In the genomic region with DNA sequence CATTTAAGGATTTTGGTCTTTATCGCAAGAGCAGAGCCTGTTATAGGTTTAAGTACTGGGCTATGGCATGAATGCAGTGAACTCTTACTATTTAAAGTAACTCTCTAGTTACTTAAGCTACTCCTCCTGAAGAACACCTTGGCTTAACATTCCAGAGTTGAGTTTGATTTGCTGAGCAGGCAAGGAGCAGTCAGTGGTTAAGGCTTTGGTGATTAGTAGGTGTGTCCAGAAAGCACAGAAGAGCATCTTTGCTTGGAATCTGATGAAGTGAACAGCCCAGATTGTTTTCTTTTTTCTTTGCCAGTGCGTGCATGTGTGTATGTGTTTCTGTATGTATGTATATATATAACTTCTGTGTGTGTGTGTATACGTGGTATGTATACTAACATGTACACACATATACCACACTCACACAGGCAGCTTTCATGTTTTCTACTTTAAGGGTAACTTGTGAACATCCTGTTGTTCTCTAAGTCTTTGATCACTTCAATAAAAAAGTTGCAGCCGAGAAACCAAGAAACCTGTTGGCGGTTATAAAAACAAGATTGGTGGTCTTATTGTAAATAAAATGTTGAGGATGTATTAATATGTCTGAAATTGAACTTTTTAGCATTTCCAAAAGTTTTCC, we compare ENCODE assay signal across 25 cellular contexts. TPM values are rescaled to one million over a fixed set of nuclear protein-coding genes. Genes with fewer than 3 reads are reported as not detected.
A peak's percentile ranks its signal among the peaks of the same experiment; 100 is the strongest.
DNase-seq lines count a peak whose midpoint lies in the region; ATAC-seq, FAIRE-seq and TF ChIP-seq lines count a peak whose summit lies in the region.
"Had no signal": no experiment of that assay in that cellular context is flagged by ENCODE, and none has a peak within 500 bp of the region (broad histone marks: within the 10 kb centered on the region; RNA-seq: fewer than 3 reads in every experiment).

No MANE protein-coding gene starts in this region.

- H3K4me3 Mint-ChIP-seq in activated CD4-positive, alpha-beta T cell treated with anti-CD3 and anti-CD28 coated beads, Interleukin-2, amount 10 ng/mL, durations not matched to agents 7 days and 5 days, result no peak overlapping the region
- H3K4me3 Mint-ChIP-seq: nephron; stimulated activated naive CD8-positive, alpha-beta T cell treated with anti-CD3 and anti-CD28 coated beads, Interleukin-15, Interleukin-2, amounts not matched to agents 100 ng/mL and 50 ng/mL, for 24 hours had no signal

- H4K8ac ChIP-seq in IMR-90 (ENCODE audit: low read depth in 2 of 2, low read length in 2 of 2), result no peak overlapping the region

- H2AFZ ChIP-seq in IMR-90 (replicated peaks; ENCODE audit: low read length, poor library complexity), result no peak overlapping the region

- H3K4me3 ChIP-seq in IMR-90 (ENCODE audit: insufficient read depth, low read depth, low read length), result no peak overlapping the region
- no peak overlapping the region for H3K4me3 ChIP-seq in psoas muscle
- H3K4me3 ChIP-seq in right atrium auricular region, result no peak overlapping the region
- H3K4me3 ChIP-seq: esophagus muscularis mucosa, gastroesophageal sphincter, tibial nerve had no signal

- H3K27ac ChIP-seq in IMR-90 (ENCODE audit: insufficient read depth, low read length), result no peak overlapping the region
- peak overlapping the region; percentile 71 for H3K27ac ChIP-seq in psoas muscle
- H3K27ac ChIP-seq in right atrium auricular region, result no peak overlapping the region
- H3K27ac ChIP-seq: esophagus muscularis mucosa, gastroesophageal sphincter, tibial nerve had no signal

- TF ChIP-seq POLR2A in IMR-90 (IDR thresholded peaks at IDR 0.05; ENCODE audit: low read depth, low read length) (no peak), H54 (IDR thresholded peaks at IDR 0.05; ENCODE audit: low read depth, low read length) (no peak)

- peaks cover 29% of the 10 kb centered on the region; the same call in 1 of the 2 replicates for H4K20me1 ChIP-seq in IMR-90 (ENCODE audit: insufficient read depth, low read length)

- H3K9me3 ChIP-seq in IMR-90 (ENCODE audit: control insufficient read depth, insufficient read depth, low read length) (no peaks in the 10 kb centered on the region), psoas muscle (no peaks in the 10 kb centered on the region), right atrium auricular region (no peaks in the 10 kb centered on the region)
- H3K9me3 ChIP-seq: BE2C, esophagus muscularis mucosa, gastroesophageal sphincter, SK-N-SH, tibial nerve had no signal

- dilution Hi-C loops in IMR-90 (cut with HindIII; ENCODE audit: low sequenced_read_pairs, unreplicated experiment), result no loop called here

- peaks cover 12% of the 10 kb centered on the region; the same call in 1 of the 2 replicates for H3K9me1 ChIP-seq in IMR-90 (ENCODE audit: insufficient read depth, low read length)

- DNase-seq in activated CD4-positive, alpha-beta T cell treated with anti-CD3 and anti-CD28 coated beads, Interleukin-2, amount 10 ng/mL, durations not matched to agents 7 days and 5 days, result peak; percentile 41
- no peak for DNase-seq in activated CD4-positive, alpha-beta T cell treated with anti-CD3 and anti-CD28 coated beads for 48 hours
- no peak for DNase-seq in IMR-90
- peak; percentile 23 for DNase-seq in central memory CD4-positive, alpha-beta T cell
- DNase-seq in psoas muscle, result no peak
- DNase-seq in H54 (ENCODE audit: insufficient read length, low spot score), result no peak
- DNase-seq in SIG-M5 treated with dmso at 0.1 percent for 504 hours (lab: John Stamatoyannopoulos, UW; ENCODE audit: unreplicated experiment), result no peak
- DNase-seq in right atrium auricular region (ENCODE audit: low spot score), result no peak
- DNase-seq: activated gamma-delta T cell treated with Interleukin-2 at 50 U/mL for 16 hours; BE2C; effector memory CD4-positive, alpha-beta T cell; EL; kidney glomerular epithelial cell; NCI-H510A; posterior cingulate gyrus; RPMI8226; SK-N-SH; stimulated activated CD4-positive, alpha-beta T cell treated with anti-CD3 and anti-CD28 coated beads, Interleukin-2, amount 100 ng/mL, for 24 hours had no signal

- H2AK5ac ChIP-seq in IMR-90 (ENCODE audit: low read depth, low read length), result no peak overlapping the region

- no peak overlapping the region for H2BK120ac ChIP-seq in IMR-90 (ENCODE audit: low read depth, low read length)

- H3K4me1 ChIP-seq in IMR-90 (ENCODE audit: control insufficient read depth, insufficient read depth, low read length) (peaks cover 3% of the 10 kb centered on the region), psoas muscle (peaks cover 30% of the 10 kb centered on the region), right atrium auricular region (peaks cover 0 to 17% of the 10 kb centered on the region in 2 donors)

- no peak for TF ChIP-seq RAD21 in IMR-90 (IDR thresholded peaks at IDR 0.05; ENCODE audit: low read length)

- peaks cover 22% of the 10 kb centered on the region for H3K36me3 Mint-ChIP-seq in activated CD4-positive, alpha-beta T cell treated with anti-CD3 and anti-CD28 coated beads, Interleukin-2, amount 10 ng/mL, durations not matched to agents 7 days and 5 days (ENCODE audit: low read depth)

- peak overlapping the region; percentile 64 for H3K27ac Mint-ChIP-seq in activated CD4-positive, alpha-beta T cell treated with anti-CD3 and anti-CD28 coated beads, Interleukin-2, amount 10 ng/mL, durations not matched to agents 7 days and 5 days
- H3K27ac Mint-ChIP-seq: stimulated activated naive CD8-positive, alpha-beta T cell treated with anti-CD3 and anti-CD28 coated beads, Interleukin-15, Interleukin-2, amounts not matched to agents 100 ng/mL and 50 ng/mL, for 24 hours had no signal

- no peak overlapping the region for H3K4ac ChIP-seq in IMR-90 (ENCODE audit: low read depth, low read length)

- H2AK9ac ChIP-seq in IMR-90 (replicated peaks; ENCODE audit: low read depth, low read length, poor library complexity), result no peak overlapping the region

- no peak overlapping the region for H4K5ac ChIP-seq in IMR-90 (ENCODE audit: low read depth, low read length)

- FAIRE-seq in H54 (lab: Jason Lieb, UNC), result no peak
- FAIRE-seq: astrocyte had no signal

- no peak overlapping the region for H2BK5ac ChIP-seq in IMR-90 (ENCODE audit: low read depth, low read length, poor library complexity, severe bottlenecking)

- no peak overlapping the region for H3K4me2 ChIP-seq in IMR-90 (ENCODE audit: low read depth, low read length)
- H3K4me2 ChIP-seq: SK-N-SH had no signal

- no peak overlapping the region for H3K9ac ChIP-seq in IMR-90 (ENCODE audit: low read depth, low read length)
- H3K9ac ChIP-seq: SK-N-SH had no signal

- H3K27me3 Mint-ChIP-seq in activated CD4-positive, alpha-beta T cell treated with anti-CD3 and anti-CD28 coated beads, Interleukin-2, amount 10 ng/mL, durations not matched to agents 7 days and 5 days, result no peaks in the 10 kb centered on the region
- H3K27me3 Mint-ChIP-seq: stimulated activated naive CD8-positive, alpha-beta T cell treated with anti-CD3 and anti-CD28 coated beads, Interleukin-15, Interleukin-2, amounts not matched to agents 100 ng/mL and 50 ng/mL, for 24 hours had no signal

- intact Hi-C loops in IMR-90 (cut with micrococcal nuclease) (no loop called here), psoas muscle (cut with DNase I) (no loop called here)

- no peak overlapping the region for H2BK15ac ChIP-seq in IMR-90 (ENCODE audit: low read depth, low read length)

- POLR2A ChIA-PET in activated CD4-positive, alpha-beta T cell treated with anti-CD3 and anti-CD28 coated beads, Interleukin-2, amount 10 ng/mL, durations not matched to agents 7 days and 5 days (lab: Charles Lee), result no interaction called here
- POLR2A ChIA-PET in IMR-90 (lab: Charles Lee; ENCODE audit: unreplicated experiment), result no interaction called here

- no TSS peak for BruUV-seq in IMR-90 (replicated peaks; lab: Mats Ljungman, UMichigan)

- peaks cover 2% of the 10 kb centered on the region for H3K9me3 Mint-ChIP-seq in activated CD4-positive, alpha-beta T cell treated with anti-CD3 and anti-CD28 coated beads, Interleukin-2, amount 10 ng/mL, durations not matched to agents 7 days and 5 days
- H3K9me3 Mint-ChIP-seq: nephron; stimulated activated naive CD8-positive, alpha-beta T cell treated with anti-CD3 and anti-CD28 coated beads, Interleukin-15, Interleukin-2, amounts not matched to agents 100 ng/mL and 50 ng/mL, for 24 hours had no signal

- TF ChIP-seq CTCF in IMR-90 (conservative IDR thresholded peaks at IDR 0.05; ENCODE audit: low read depth, low read length) (no peak), psoas muscle (IDR thresholded peaks at IDR 0.05) (no peak), right atrium auricular region (IDR thresholded peaks at IDR 0.05) (no peak)

- H3K27me3 ChIP-seq in IMR-90 (ENCODE audit: control insufficient read depth, insufficient read depth, low read length) (no peaks in the 10 kb centered on the region), psoas muscle (ENCODE audit: insufficient read depth in 3 of 3, low read length in 2 of 3) (no peaks in the 10 kb centered on the region), right atrium auricular region (no peaks in the 10 kb centered on the region)
- H3K27me3 ChIP-seq: BE2C, esophagus muscularis mucosa, gastroesophageal sphincter, tibial nerve had no signal

- WGBS in IMR-90 (ENCODE audit: extremely low coverage in 2 of 2, insufficient read length in 1 of 2), 2 experiments, result no CpG with 5 or more reads among the region's 5 CpGs
- WGBS in psoas muscle, 3 donors, result 82 to 93% (median 85%) methylated on average over 5 of the region's 5 CpGs

- peaks cover 36 to 61% of the 10 kb centered on the region in 2 experiments for H3K79me1 ChIP-seq in IMR-90 (ENCODE audit: low read depth in 1 of 2, low read length in 2 of 2)

- H2BK20ac ChIP-seq in IMR-90 (ENCODE audit: low read depth, low read length), result no peak overlapping the region

- H3K56ac ChIP-seq in IMR-90 (ENCODE audit: extremely low read depth, insufficient read depth, low read length), result no peak overlapping the region

- no peak overlapping the region for H3K18ac ChIP-seq in IMR-90 (ENCODE audit: low read depth, low read length)

- 0 out of 2 replicates have a peak overlapping the region, but pooled peaks have one; percentile 3 for H3K14ac ChIP-seq in IMR-90 (replicated peaks; ENCODE audit: low read depth, low read length)

- in situ Hi-C loops in IMR-90 (cut with MboI; ENCODE audit: low sequenced_read_pairs), result no loop called here

- peaks cover 31% of the 10 kb centered on the region for H3K4me1 Mint-ChIP-seq in activated CD4-positive, alpha-beta T cell treated with anti-CD3 and anti-CD28 coated beads, Interleukin-2, amount 10 ng/mL, durations not matched to agents 7 days and 5 days

- ATAC-seq in IMR-90 (ENCODE audit: low read depth) (no peak), psoas muscle (no peak)
- ATAC-seq: activated CD4-positive, CD25-positive, alpha-beta regulatory T cell treated with anti-CD3 and anti-CD28 coated beads, Interleukin-2, amount 50 U/mL, for 24 hours had no signal

- H3K23ac ChIP-seq in IMR-90 (ENCODE audit: low read depth, low read length), result no peak overlapping the region

- CTCF ChIA-PET in activated CD4-positive, alpha-beta T cell treated with anti-CD3 and anti-CD28 coated beads, Interleukin-2, amount 10 ng/mL, durations not matched to agents 7 days and 5 days (lab: Charles Lee), result no interaction called here
- CTCF ChIA-PET in IMR-90 (lab: Yijun Ruan, JAX), result no interaction called here

- H4K91ac ChIP-seq in IMR-90 (ENCODE audit: insufficient read depth, low read depth, low read length), result no peak overlapping the region

- no peaks in the 10 kb centered on the region for H3K36me3 ChIP-seq in IMR-90 (ENCODE audit: control insufficient read depth, insufficient read depth, low read length)
- H3K36me3 ChIP-seq in psoas muscle (ENCODE audit: insufficient read depth in 1 of 2, low read depth in 1 of 2), result no peaks in the 10 kb centered on the region
- no peaks in the 10 kb centered on the region for H3K36me3 ChIP-seq in right atrium auricular region
- H3K36me3 ChIP-seq: BE2C, esophagus muscularis mucosa, gastroesophageal sphincter, tibial nerve had no signal

RNA-seq across cellular contexts. Expression of a gene that starts 56.2 kb away (rescaled TPM):
- total RNA-seq in activated CD4-positive, alpha-beta T cell treated with anti-CD3 and anti-CD28 coated beads, Interleukin-2, amount 10 ng/mL, durations not matched to agents 7 days and 5 days, result 10 to 100 TPM; 35.0 to 36.3 TPM
- 30.6 and 51.9 TPM in 2 replicates for total RNA-seq in IMR-90 (2012; rRNA removed)
- 7.3 and 8.1 TPM in 2 replicates for polyA plus RNA-seq in IMR-90 (2012; rRNA removed)
- polyA plus RNA-seq in IMR-90 (2012; cell fraction: cytosol; rRNA removed), result 1.8 and 3.7 TPM in 2 replicates
- polyA plus RNA-seq in IMR-90 (2012; cell fraction: nucleus; rRNA removed; ENCODE audit: low replicate concordance), result 5.3 and 6.1 TPM in 2 replicates
- 100 to 1,000 TPM in 1 of 4 donors, 10 to 100 TPM in 3; 63.2 to 103 (median 78.3) TPM for total RNA-seq in psoas muscle
- 10 to 100 TPM in 1 of 3 donors, 1 to 10 TPM in 2; 2.2 to 23.2 (median 3.7) TPM for polyA plus RNA-seq in psoas muscle
- 100 to 1,000 TPM; 140 to 199 TPM for total RNA-seq in right atrium auricular region

Comparison
In these comparisons a context has a peak if more than half of its experiments do, and no peak if none do; other contexts are left out.
1. DNase-seq: peak in activated CD4-positive, alpha-beta T cell treated with anti-CD3 and anti-CD28 coated beads, Interleukin-2, amount 10 ng/mL, durations not matched to agents 7 days and 5 days (single experiment) and central memory CD4-positive, alpha-beta T cell (single experiment); none in activated CD4-positive, alpha-beta T cell treated with anti-CD3 and anti-CD28 coated beads for 48 hours (single experiment), IMR-90 (single experiment), psoas muscle (0 of 2), H54 (single experiment), SIG-M5 treated with dmso at 0.1 percent for 504 hours (single experiment) and right atrium auricular region (single experiment).